In the genomic region with DNA sequence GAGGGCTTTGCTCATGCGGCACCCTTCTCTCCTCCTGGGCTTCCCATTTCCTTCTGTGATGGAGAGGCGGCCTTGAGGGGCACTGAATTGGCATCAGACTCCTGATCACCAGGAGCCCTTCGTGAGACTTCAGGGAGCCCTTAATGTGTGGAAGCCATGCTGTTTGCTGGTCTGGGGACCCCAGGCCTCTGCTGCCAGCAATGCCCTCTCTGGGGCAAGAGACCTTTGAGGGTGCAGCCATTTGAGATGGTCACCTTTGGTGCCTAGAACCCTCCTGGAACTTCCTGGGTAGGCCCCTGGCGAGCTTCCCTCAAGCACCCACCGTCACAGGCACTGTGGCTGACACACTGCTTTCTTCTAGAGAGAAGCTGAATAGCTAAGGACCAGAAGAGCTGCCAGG, we compare ENCODE assay signal across 4 cellular contexts.
"Had no signal": no experiment of that assay in that cellular context is flagged by ENCODE, and none has a peak within 500 bp of the region (broad histone marks: within the 10 kb centered on the region; RNA-seq: fewer than 3 reads in every experiment).

No MANE protein-coding gene starts in this region.

- H3K4me3 ChIP-seq: GM23338 had no signal

- H2AFZ ChIP-seq: GM23338 had no signal

- DNase-seq: H9, HCEC 1CT, IMR-90 had no signal

- H3K4me2 ChIP-seq: GM23338 had no signal
